ENCODE assay signal across 8 cellular contexts in genomic region chr1:154784924-154785531, GRCh38.
DNase-seq lines count a peak whose midpoint lies in the region; ATAC-seq and TF ChIP-seq lines count a peak whose summit lies in the region.

No MANE protein-coding gene starts in this region.

- H3K4me1 ChIP-seq in testis: no peaks in the 10 kb centered on the region

- peak overlapping the region; percentile 92 for H3K27ac Mint-ChIP-seq in activated naive CD4-positive, alpha-beta T cell treated with anti-CD3 and anti-CD28 coated beads, Interleukin-2, amount 50 U/mL, for 24 hours

- H3K27me3 Mint-ChIP-seq in activated naive CD4-positive, alpha-beta T cell treated with anti-CD3 and anti-CD28 coated beads, Interleukin-2, amount 50 U/mL, for 24 hours: no peaks in the 10 kb centered on the region

- H3K36me3 ChIP-seq in testis (ENCODE audit: low read depth, missing control alignments): no peaks in the 10 kb centered on the region

- H3K4me3 Mint-ChIP-seq in activated naive CD4-positive, alpha-beta T cell treated with anti-CD3 and anti-CD28 coated beads, Interleukin-2, amount 50 U/mL, for 24 hours: peak overlapping the region; percentile 39

- ATAC-seq in GM19397 (IDR thresholded peaks at IDR 0.05; ENCODE audit: unreplicated experiment) (peak; percentile 75), HG03565 (IDR thresholded peaks at IDR 0.05; ENCODE audit: unreplicated experiment) (peak; percentile 68)

- H3K4me3 ChIP-seq in testis: no peak overlapping the region

- intact Hi-C loops in testis (cut with DNase I; ENCODE audit: low total_unique reads): no loop called here

- H3K36me3 Mint-ChIP-seq in activated naive CD4-positive, alpha-beta T cell treated with anti-CD3 and anti-CD28 coated beads, Interleukin-2, amount 50 U/mL, for 24 hours: no peaks in the 10 kb centered on the region

- WGBS in testis, 2 donors: 56 to 71% methylated on average over 2 of the region's 2 CpGs

- TF ChIP-seq CTCF in C4-2B (conservative IDR thresholded peaks at IDR 0.05) (no peak), testis (IDR thresholded peaks at IDR 0.05) (no peak)

- no peak for TF ChIP-seq POLR2A in testis (IDR thresholded peaks at IDR 0.05)

- peak overlapping the region; percentile 68 for H3K27ac ChIP-seq in C4-2B
- H3K27ac ChIP-seq in testis: no peak overlapping the region

- no peaks in the 10 kb centered on the region for H3K27me3 ChIP-seq in testis

- DNase-seq in stimulated activated CD4-positive, alpha-beta T cell treated with anti-CD3 and anti-CD28 coated beads, Interleukin-2, amount 100 ng/mL, for 48 hours: peak; percentile 16 to 41
- no peak for DNase-seq in testis
- no peak for DNase-seq in NCI-H187 (lab: John Stamatoyannopoulos, UW)
- DNase-seq in NCI-H2029 (lab: John Stamatoyannopoulos, UW): no peak

- H3K4me1 Mint-ChIP-seq in activated naive CD4-positive, alpha-beta T cell treated with anti-CD3 and anti-CD28 coated beads, Interleukin-2, amount 50 U/mL, for 24 hours: peaks cover 32% of the 10 kb centered on the region

- H3K9me3 ChIP-seq in testis: no peaks in the 10 kb centered on the region

- no peaks in the 10 kb centered on the region for H3K9me3 Mint-ChIP-seq in activated naive CD4-positive, alpha-beta T cell treated with anti-CD3 and anti-CD28 coated beads, Interleukin-2, amount 50 U/mL, for 24 hours

Comparison
In these comparisons a context has a peak if more than half of its experiments do, and no peak if none do; other contexts are left out.
1. DNase-seq: peak in stimulated activated CD4-positive, alpha-beta T cell treated with anti-CD3 and anti-CD28 coated beads, Interleukin-2, amount 100 ng/mL, for 48 hours (2 of 2); none in testis (single experiment), NCI-H187 (0 of 2) and NCI-H2029 (single experiment).